1 cellular context compared by ENCODE assay signal in the genomic region with DNA sequence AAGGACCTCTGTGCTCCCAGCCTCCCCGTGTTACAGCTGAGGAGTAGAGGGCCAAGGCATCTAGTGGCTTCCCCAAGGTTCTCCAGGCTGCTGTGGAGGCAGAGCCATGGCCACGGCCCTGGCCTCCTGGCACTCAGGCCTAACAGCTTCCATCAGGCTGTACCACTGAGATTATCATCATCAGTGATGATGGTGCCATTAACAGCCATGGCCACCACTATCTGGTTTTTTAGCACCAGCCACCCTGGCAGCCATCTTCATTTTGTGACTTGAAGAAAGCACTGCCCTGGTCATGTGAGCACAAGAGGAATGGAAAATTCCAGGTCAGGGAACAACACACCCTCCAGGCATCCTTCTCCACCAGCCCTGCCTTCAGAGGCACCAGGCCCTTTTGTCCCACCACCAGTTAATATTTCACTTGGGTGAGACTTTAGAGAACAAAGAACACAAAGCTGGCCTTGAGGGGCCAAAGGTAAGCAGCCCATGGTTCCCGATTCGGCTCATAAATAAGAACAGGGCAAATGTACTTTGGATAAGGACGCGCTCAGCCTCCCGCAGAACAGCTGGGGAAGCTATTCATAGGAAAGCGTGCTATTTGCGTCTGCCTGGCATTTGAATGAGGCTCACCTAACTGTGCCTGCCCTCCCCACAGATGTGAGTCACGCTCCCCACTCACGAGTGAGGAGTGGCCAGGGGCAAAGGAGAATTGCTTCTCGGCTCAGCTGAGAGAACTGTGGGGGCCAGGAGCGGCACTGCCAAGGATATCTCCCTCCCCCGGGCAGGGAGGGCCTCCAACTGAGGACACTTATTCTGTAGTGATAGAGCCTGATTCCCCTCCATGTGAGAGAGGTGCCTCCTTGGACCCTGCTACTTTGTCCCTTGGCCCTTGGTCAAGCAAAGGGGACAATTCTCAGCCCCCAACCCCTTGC.
TF ChIP-seq lines count a peak whose summit lies in the region.

No MANE protein-coding gene starts in this region.

TF ChIP-seq in HepG2, 621 proteins besides CTCF, POLR2A, EP300 and RAD21 (continued from another document and continues in another):
- TF ChIP-seq, protein P1, sequence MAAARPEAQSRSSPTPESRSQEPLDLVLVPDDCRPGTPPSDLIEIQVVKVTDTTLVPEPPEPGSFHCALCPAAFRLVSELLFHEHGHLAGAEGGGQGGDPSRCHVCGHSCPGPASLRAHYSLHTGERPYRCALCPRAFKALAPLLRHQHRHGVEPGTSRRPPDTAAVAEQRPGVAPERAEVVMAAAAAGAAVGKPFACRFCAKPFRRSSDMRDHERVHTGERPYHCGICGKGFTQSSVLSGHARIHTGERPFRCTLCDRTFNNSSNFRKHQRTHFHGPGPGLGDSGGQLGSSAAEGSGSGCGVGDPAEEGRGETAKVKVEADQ (CRISPR knock-in tag; IDR thresholded peaks at IDR 0.05; ENCODE audit: borderline replicate concordance), result no peak
- TF ChIP-seq ZNF326 (CRISPR knock-in tag; IDR thresholded peaks at IDR 0.05; ENCODE audit: borderline replicate concordance) (no peak), ZC3H4 (CRISPR knock-in tag; IDR thresholded peaks at IDR 0.05; ENCODE audit: borderline replicate concordance) (no peak), HNF1A (IDR thresholded peaks at IDR 0.05; ENCODE audit: low read depth) (peak; percentile 95), HNF1A (CRISPR knock-in tag; IDR thresholded peaks at IDR 0.05; ENCODE audit: borderline replicate concordance) (peak; percentile 99), ZHX1 (CRISPR knock-in tag; IDR thresholded peaks at IDR 0.05; ENCODE audit: low read depth) (no peak; the same call in 1 of the 2 replicates), NPAS2 (CRISPR knock-in tag; IDR thresholded peaks at IDR 0.05; ENCODE audit: borderline replicate concordance) (no peak), SIN3A (IDR thresholded peaks at IDR 0.05; ENCODE audit: borderline replicate concordance, low read depth, low read length) (0 out of 2 replicates have a peak, but pooled peaks have one; percentile 43), GLMP (CRISPR knock-in tag; IDR thresholded peaks at IDR 0.05; ENCODE audit: borderline replicate concordance) (no peak), THYN1 (CRISPR knock-in tag; IDR thresholded peaks at IDR 0.05; ENCODE audit: borderline replicate concordance, low read depth) (no peak), ZNF530 (CRISPR knock-in tag; IDR thresholded peaks at IDR 0.05; ENCODE audit: low read depth) (no peak), NFYC (CRISPR knock-in tag; IDR thresholded peaks at IDR 0.05) (peak; percentile 38; the same call in 1 of the 2 replicates), SIN3B (IDR thresholded peaks at IDR 0.05; ENCODE audit: low read length) (no peak), SMAD3 (CRISPR knock-in tag; IDR thresholded peaks at IDR 0.05) (peak; percentile 59), ZNF337 (CRISPR knock-in tag; IDR thresholded peaks at IDR 0.05; ENCODE audit: borderline replicate concordance, low read depth) (peak; percentile 98; the same call in 1 of the 2 replicates), ARID2 (CRISPR knock-in tag; IDR thresholded peaks at IDR 0.05; ENCODE audit: borderline replicate concordance) (no peak), ONECUT2 (CRISPR knock-in tag; IDR thresholded peaks at IDR 0.05) (no peak), TAF1 (CRISPR knock-in tag; IDR thresholded peaks at IDR 0.05) (peak; percentile 66), GABPB1 (CRISPR knock-in tag; IDR thresholded peaks at IDR 0.05) (no peak), ZNF720 (CRISPR knock-in tag; IDR thresholded peaks at IDR 0.05) (no peak), RFX1 (IDR thresholded peaks at IDR 0.05) (no peak), ZNF18 (CRISPR knock-in tag; IDR thresholded peaks at IDR 0.05; ENCODE audit: insufficient replicate concordance) (peak; percentile 87), ZNF124 (CRISPR knock-in tag; IDR thresholded peaks at IDR 0.05) (peak; percentile 94), NAIF1 (CRISPR knock-in tag; IDR thresholded peaks at IDR 0.05; ENCODE audit: borderline replicate concordance) (no peak; the same call in 1 of the 2 replicates), RXRA (CRISPR knock-in tag; IDR thresholded peaks at IDR 0.05) (peak; percentile 72)
- TF ChIP-seq, protein P2, sequence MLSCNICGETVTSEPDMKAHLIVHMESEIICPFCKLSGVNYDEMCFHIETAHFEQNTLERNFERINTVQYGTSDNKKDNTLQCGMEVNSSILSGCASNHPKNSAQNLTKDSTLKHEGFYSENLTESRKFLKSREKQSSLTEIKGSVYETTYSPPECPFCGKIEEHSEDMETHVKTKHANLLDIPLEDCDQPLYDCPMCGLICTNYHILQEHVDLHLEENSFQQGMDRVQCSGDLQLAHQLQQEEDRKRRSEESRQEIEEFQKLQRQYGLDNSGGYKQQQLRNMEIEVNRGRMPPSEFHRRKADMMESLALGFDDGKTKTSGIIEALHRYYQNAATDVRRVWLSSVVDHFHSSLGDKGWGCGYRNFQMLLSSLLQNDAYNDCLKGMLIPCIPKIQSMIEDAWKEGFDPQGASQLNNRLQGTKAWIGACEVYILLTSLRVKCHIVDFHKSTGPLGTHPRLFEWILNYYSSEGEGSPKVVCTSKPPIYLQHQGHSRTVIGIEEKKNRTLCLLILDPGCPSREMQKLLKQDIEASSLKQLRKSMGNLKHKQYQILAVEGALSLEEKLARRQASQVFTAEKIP (CRISPR knock-in tag; IDR thresholded peaks at IDR 0.05; ENCODE audit: borderline replicate concordance), result no peak
- TF ChIP-seq, protein P3, sequence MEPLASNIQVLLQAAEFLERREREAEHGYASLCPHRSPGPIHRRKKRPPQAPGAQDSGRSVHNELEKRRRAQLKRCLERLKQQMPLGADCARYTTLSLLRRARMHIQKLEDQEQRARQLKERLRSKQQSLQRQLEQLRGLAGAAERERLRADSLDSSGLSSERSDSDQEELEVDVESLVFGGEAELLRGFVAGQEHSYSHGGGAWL (CRISPR knock-in tag; IDR thresholded peaks at IDR 0.05), result no peak
- TF ChIP-seq, protein P4, sequence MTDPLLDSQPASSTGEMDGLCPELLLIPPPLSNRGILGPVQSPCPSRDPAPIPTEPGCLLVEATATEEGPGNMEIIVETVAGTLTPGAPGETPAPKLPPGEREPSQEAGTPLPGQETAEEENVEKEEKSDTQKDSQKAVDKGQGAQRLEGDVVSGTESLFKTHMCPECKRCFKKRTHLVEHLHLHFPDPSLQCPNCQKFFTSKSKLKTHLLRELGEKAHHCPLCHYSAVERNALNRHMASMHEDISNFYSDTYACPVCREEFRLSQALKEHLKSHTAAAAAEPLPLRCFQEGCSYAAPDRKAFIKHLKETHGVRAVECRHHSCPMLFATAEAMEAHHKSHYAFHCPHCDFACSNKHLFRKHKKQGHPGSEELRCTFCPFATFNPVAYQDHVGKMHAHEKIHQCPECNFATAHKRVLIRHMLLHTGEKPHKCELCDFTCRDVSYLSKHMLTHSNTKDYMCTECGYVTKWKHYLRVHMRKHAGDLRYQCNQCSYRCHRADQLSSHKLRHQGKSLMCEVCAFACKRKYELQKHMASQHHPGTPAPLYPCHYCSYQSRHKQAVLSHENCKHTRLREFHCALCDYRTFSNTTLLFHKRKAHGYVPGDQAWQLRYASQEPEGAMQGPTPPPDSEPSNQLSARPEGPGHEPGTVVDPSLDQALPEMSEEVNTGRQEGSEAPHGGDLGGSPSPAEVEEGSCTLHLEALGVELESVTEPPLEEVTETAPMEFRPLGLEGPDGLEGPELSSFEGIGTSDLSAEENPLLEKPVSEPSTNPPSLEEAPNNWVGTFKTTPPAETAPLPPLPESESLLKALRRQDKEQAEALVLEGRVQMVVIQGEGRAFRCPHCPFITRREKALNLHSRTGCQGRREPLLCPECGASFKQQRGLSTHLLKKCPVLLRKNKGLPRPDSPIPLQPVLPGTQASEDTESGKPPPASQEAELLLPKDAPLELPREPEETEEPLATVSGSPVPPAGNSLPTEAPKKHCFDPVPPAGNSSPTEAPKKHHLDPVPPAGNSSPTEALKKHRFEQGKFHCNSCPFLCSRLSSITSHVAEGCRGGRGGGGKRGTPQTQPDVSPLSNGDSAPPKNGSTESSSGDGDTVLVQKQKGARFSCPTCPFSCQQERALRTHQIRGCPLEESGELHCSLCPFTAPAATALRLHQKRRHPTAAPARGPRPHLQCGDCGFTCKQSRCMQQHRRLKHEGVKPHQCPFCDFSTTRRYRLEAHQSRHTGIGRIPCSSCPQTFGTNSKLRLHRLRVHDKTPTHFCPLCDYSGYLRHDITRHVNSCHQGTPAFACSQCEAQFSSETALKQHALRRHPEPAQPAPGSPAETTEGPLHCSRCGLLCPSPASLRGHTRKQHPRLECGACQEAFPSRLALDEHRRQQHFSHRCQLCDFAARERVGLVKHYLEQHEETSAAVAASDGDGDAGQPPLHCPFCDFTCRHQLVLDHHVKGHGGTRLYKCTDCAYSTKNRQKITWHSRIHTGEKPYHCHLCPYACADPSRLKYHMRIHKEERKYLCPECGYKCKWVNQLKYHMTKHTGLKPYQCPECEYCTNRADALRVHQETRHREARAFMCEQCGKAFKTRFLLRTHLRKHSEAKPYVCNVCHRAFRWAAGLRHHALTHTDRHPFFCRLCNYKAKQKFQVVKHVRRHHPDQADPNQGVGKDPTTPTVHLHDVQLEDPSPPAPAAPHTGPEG (CRISPR knock-in tag; IDR thresholded peaks at IDR 0.05), result no peak
- TF ChIP-seq, protein P5, sequence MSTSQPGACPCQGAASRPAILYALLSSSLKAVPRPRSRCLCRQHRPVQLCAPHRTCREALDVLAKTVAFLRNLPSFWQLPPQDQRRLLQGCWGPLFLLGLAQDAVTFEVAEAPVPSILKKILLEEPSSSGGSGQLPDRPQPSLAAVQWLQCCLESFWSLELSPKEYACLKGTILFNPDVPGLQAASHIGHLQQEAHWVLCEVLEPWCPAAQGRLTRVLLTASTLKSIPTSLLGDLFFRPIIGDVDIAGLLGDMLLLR (CRISPR knock-in tag; IDR thresholded peaks at IDR 0.05), result peak; percentile 83
